ENCODE assay signal across 8 cellular contexts in the genomic region with DNA sequence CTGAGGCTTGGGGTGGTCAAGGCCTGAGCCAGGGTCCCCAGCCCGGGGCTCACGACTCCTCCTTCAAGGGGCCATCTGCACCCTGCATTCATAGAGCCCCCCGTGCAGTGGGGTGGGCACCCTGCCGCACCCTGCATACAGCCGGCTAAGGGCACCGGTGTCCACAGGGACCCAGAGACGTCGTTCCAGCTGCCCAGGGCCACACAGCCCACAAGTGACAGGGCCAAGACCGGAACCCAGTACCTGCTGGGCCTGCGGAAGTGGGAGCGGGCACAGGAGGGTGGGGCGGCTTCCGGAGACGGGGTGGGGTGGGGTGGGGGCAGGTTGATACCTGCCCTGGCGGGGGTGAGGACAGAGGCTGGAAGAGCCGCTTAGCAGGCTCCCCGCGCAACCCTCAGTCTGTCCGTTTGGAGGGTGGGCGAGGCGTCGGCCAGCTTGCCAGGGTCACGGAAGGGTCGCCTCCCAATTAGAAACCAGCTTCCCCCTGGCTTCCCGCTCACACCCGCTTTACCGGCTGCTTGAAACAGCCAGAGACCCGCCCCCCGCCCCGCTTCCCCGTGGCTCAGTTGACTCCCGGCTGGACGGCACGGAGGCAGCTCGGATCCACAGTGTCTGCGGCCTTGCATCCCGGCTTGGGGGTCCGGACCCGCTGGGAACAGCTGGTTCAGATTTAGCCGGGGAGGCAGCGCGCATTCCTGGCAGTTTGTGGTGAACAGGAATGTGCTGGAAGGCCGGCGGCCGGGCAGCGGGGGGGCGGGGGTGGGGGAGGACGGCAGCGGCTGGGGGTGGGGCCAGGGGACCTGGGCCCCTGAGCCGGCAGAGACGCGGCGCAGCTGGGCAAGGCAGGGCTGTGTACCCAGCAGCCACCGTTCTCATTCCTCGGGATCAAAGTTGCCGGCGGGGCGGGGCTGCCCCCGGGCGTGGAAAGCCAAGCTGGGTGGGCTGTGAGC. TPM values are rescaled to one million over a fixed set of nuclear protein-coding genes. Genes with fewer than 3 reads are reported as not detected.
A peak's percentile ranks its signal among the peaks of the same experiment; 100 is the strongest.
DNase-seq lines count a peak whose midpoint lies in the region; ATAC-seq and TF ChIP-seq lines count a peak whose summit lies in the region.

No MANE protein-coding gene starts in this region.

- ATAC-seq in left ventricle myocardium superior (peak; percentile 71), GM19463 (IDR thresholded peaks at IDR 0.05; ENCODE audit: unreplicated experiment) (no peak), GM18907 (IDR thresholded peaks at IDR 0.05; ENCODE audit: unreplicated experiment) (no peak)

- H3K36me3 ChIP-seq in BLaER1 treated with 17β-estradiol and CSF1 and Interleukin-3, amounts not matched to agents 10 nM and 100 nM, result peaks cover 0 to 30% (median 0%) of the 10 kb centered on the region in 11 experiments; a peak in 8 of 22 replicates
- peaks cover 0 to 12% of the 10 kb centered on the region in 2 donors for H3K36me3 ChIP-seq in adrenal gland (replicated peaks in 1 of 2)

- H3K9me3 ChIP-seq in BLaER1 treated with 17β-estradiol and CSF1 and Interleukin-3, amounts not matched to agents 10 nM and 100 nM (replicated peaks in 1 of 11), result no peaks in the 10 kb centered on the region
- no peaks in the 10 kb centered on the region for H3K9me3 ChIP-seq in adrenal gland (replicated peaks in 1 of 3)

- H4K20me1 ChIP-seq in BLaER1 treated with 17β-estradiol and CSF1 and Interleukin-3, amounts not matched to agents 10 nM and 100 nM, result peaks cover 0 to 42% (median 13%) of the 10 kb centered on the region in 11 experiments; a peak in 13 of 22 replicates

- H3K27ac ChIP-seq in BLaER1 treated with 17β-estradiol and CSF1 and Interleukin-3, amounts not matched to agents 10 nM and 100 nM, result no peak overlapping the region
- peak overlapping the region in 4 of 5 donors; percentile 35 to 92 (median 66) for H3K27ac ChIP-seq in adrenal gland

- no peak for TF ChIP-seq CTCF in GM20000 (IDR thresholded peaks at IDR 0.05; ENCODE audit: extremely low read depth, missing control alignments)
- TF ChIP-seq CTCF in adrenal gland (IDR thresholded peaks at IDR 0.05), result no peak

- intact Hi-C loops in adrenal gland (cut with DNase I) (no loop called here), left ventricle myocardium superior (cut with micrococcal nuclease) (no loop called here)

- peak overlapping the region in 8 of 10 experiments; percentile 26 to 92 (median 65); a peak in 13 of 20 replicates for H3K4me3 ChIP-seq in BLaER1 treated with 17β-estradiol and CSF1 and Interleukin-3, amounts not matched to agents 10 nM and 100 nM
- H3K4me3 ChIP-seq in adrenal gland, result peak overlapping the region in 2 of 4 donors; percentile 9 to 68

- peaks cover 10 to 48% (median 45%) of the 10 kb centered on the region in 11 experiments; a peak in 21 of 22 replicates for H3K27me3 ChIP-seq in BLaER1 treated with 17β-estradiol and CSF1 and Interleukin-3, amounts not matched to agents 10 nM and 100 nM
- H3K27me3 ChIP-seq in adrenal gland, result no peaks in the 10 kb centered on the region

- 14 to 29% (median 14%) methylated on average over 15 to 60 of the region's 60 CpGs for whole genome bisulfite sequencing in adrenal gland, 4 donors

- DNase-seq in GM20000 (ENCODE audit: low spot score) (peak; percentile 78), adrenal gland (peak in 6 of 7 donors; percentile 57 to 84 (median 72)), left ventricle myocardium superior (peak; percentile 79), retina (peak; percentile 77)

- peak overlapping the region in 6 of 11 experiments; percentile 18 to 77 (median 56); a peak in 9 of 22 replicates for H3K9ac ChIP-seq in BLaER1 treated with 17β-estradiol and CSF1 and Interleukin-3, amounts not matched to agents 10 nM and 100 nM

- peaks cover 8 to 37% (median 31%) of the 10 kb centered on the region in 10 experiments; a peak in 19 of 20 replicates for H3K4me1 ChIP-seq in BLaER1 treated with 17β-estradiol and CSF1 and Interleukin-3, amounts not matched to agents 10 nM and 100 nM
- H3K4me1 ChIP-seq in adrenal gland (replicated peaks in 1 of 2), result peaks cover 0 to 10% of the 10 kb centered on the region in 2 donors

- peak; percentile 59 for TF ChIP-seq POLR2A in Raji (IDR thresholded peaks at IDR 0.05; ENCODE audit: insufficient read depth, low read depth, low read length)
- peak in 1 of 2 donors; percentile 24 for TF ChIP-seq POLR2A in adrenal gland (IDR thresholded peaks at IDR 0.05)

- peak overlapping the region; percentile 69 to 99 (median 95) for H3K4me2 ChIP-seq in BLaER1 treated with 17β-estradiol and CSF1 and Interleukin-3, amounts not matched to agents 10 nM and 100 nM

RNA-seq across cellular contexts. Expression of gene CNN2, which starts 1.8 kb away (rescaled TPM):
- total RNA-seq in adrenal gland (10 to 100 TPM; 24.2 to 64.9 (median 42.7) TPM), left ventricle myocardium superior (94.0 TPM)
- polyA plus RNA-seq in adrenal gland, result 10 to 100 TPM; 11.2 to 60.8 (median 52.5) TPM

RNA-seq across cellular contexts. Expression of gene RNU6-2, which starts 6.9 kb away (rescaled TPM):
- not detected for total RNA-seq in adrenal gland
- polyA plus RNA-seq in adrenal gland, result not detected
- total RNA-seq in left ventricle myocardium superior, result not detected

RNA-seq across cellular contexts. Expression of gene TMEM259, which starts 7.3 kb away (rescaled TPM):
- total RNA-seq in adrenal gland (100 to 1,000 TPM; 126 to 308 (median 202) TPM), left ventricle myocardium superior (122 TPM)
- 100 to 1,000 TPM in 2 of 3 donors, 10 to 100 TPM in 1; 79.4 to 743 (median 370) TPM for polyA plus RNA-seq in adrenal gland

RNA-seq across cellular contexts. Expression of gene ABCA7, which starts 11.7 kb away (rescaled TPM):
- 10 to 100 TPM in 7 of 8 donors, 1 to 10 TPM in 1; 8.8 to 23.2 (median 18.8) TPM for total RNA-seq in adrenal gland
- polyA plus RNA-seq in adrenal gland, result 100 to 1,000 TPM in 1 of 3 donors, 10 to 100 TPM in 1, 1 to 10 TPM in 1; 2.1 to 109 (median 28.7) TPM
- total RNA-seq in left ventricle myocardium superior, result 9.4 TPM

RNA-seq across cellular contexts. Expression of gene GRIN3B, which starts 28.0 kb away (rescaled TPM):
- under 1 TPM in 3 of 8 donors, not detected in 5; 0.08 to 0.18 (median 0.14) TPM for total RNA-seq in adrenal gland
- polyA plus RNA-seq in adrenal gland, result under 1 TPM in 1 of 3 donors, not detected in 2; 0.24 TPM
- not detected for total RNA-seq in left ventricle myocardium superior

Comparison
In these comparisons a context has a peak if more than half of its experiments do, and no peak if none do; other contexts are left out.
1. H3K27ac ChIP-seq: peak in adrenal gland (4 of 5); none in BLaER1 treated with 17β-estradiol and CSF1 and Interleukin-3, amounts not matched to agents 10 nM and 100 nM (0 of 11).
2. Peak in every context shown above with its lines, with median percentiles within 50 percentile points of each other: DNase-seq.